ENCODE assay signal across 8 cellular contexts in the genomic region with DNA sequence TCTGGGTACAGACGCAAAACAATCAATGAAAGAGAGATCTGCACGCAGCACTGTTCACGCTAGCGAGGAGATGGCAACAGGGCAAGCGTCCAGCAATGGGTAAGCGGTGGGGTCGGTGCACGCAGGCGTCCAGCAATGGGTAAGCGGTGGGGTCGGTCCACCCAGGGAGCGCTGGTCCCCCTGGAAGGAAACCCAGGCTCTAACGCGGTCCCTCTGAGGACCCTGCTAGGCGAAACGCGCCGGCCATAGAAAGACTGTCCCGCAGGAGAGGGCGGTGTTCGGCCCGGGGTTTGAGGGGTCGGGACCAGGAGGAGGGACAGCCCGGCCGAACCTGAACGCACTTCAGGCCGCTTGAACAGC. TPM values are rescaled to one million over a fixed set of nuclear protein-coding genes. Genes with fewer than 3 reads are reported as not detected.
DNase-seq lines count a peak whose midpoint lies in the region; ATAC-seq, FAIRE-seq and TF ChIP-seq lines count a peak whose summit lies in the region.

No MANE protein-coding gene starts in this region.

- H3K27ac ChIP-seq in keratinocyte (ENCODE audit: control insufficient read depth, insufficient read depth, low read length) (peak overlapping the region; percentile 76), stomach smooth muscle (ENCODE audit: low read length) (peak overlapping the region; percentile 41)

- H3K9me1 ChIP-seq in keratinocyte (ENCODE audit: control insufficient read depth, extremely low read depth, insufficient read depth, low read length), result no peaks in the 10 kb centered on the region

- peak; percentile 31 for ATAC-seq in GM19455 (IDR thresholded peaks at IDR 0.05; ENCODE audit: unreplicated experiment)
- ATAC-seq in HG03457 (IDR thresholded peaks at IDR 0.05; ENCODE audit: unreplicated experiment), result peak; percentile 17

- intact Hi-C loops in CD14-positive monocyte (cut with micrococcal nuclease), result loop anchor here in 1 of 2 donors (5.0 to 10.0 kb wide), 2 partner anchors 52 to 115 kb away; partner anchors contain the start of genes ANKLE2 and GOLGA3

- H3K4me1 ChIP-seq in keratinocyte (ENCODE audit: control insufficient read depth, extremely low read depth, insufficient read depth, low read length) (peaks cover 15% of the 10 kb centered on the region), stomach smooth muscle (ENCODE audit: control insufficient read depth, insufficient read depth, low read length) (peaks cover 23% of the 10 kb centered on the region)

- peak overlapping the region; percentile 57 to 87 (median 83) for H3K27ac Mint-ChIP-seq in CD14-positive monocyte

- H3K36me3 Mint-ChIP-seq in CD14-positive monocyte, result peaks cover 7 to 17% of the 10 kb centered on the region in 2 donors

- peaks cover 0 to 2% (median 2%) of the 10 kb centered on the region in 3 donors for H3K27me3 Mint-ChIP-seq in CD14-positive monocyte (ENCODE audit: low read depth in 3 of 3)

- H3K4me3 Mint-ChIP-seq in CD14-positive monocyte, result peak overlapping the region; percentile 89 to 97

- DNase-seq in CD14-positive monocyte (ENCODE audit: low spot score) (no peak), astrocyte of the cerebellum (ENCODE audit: low read depth) (no peak), keratinocyte (ENCODE audit: low read depth, low spot score) (no peak), cortex of kidney (lab: John Stamatoyannopoulos, UW) (no peak)
- no peak for DNase-seq in stimulated activated CD4-positive, alpha-beta T cell treated with anti-CD3 and anti-CD28 coated beads, Interleukin-4, amount 100 ng/mL, for 24 hours

- peak overlapping the region; percentile 92 for H3K4me2 ChIP-seq in keratinocyte (ENCODE audit: control insufficient read depth, extremely low read depth, insufficient read depth, low read depth, low read length)

- in situ Hi-C loops in astrocyte of the cerebellum (cut with HindIII; ENCODE audit: low sequenced_read_pairs), result no loop called here

- H3K27me3 ChIP-seq in keratinocyte (ENCODE audit: control insufficient read depth, extremely low read depth, insufficient read depth, low read length) (no peaks in the 10 kb centered on the region), stomach smooth muscle (ENCODE audit: control insufficient read depth in 1 of 2, insufficient read depth in 2 of 2, low read length in 2 of 2) (no peaks in the 10 kb centered on the region)

- H3K79me2 ChIP-seq in keratinocyte (ENCODE audit: control insufficient read depth, insufficient read depth, low read length), result peaks cover 47% of the 10 kb centered on the region

- no peak for FAIRE-seq in keratinocyte (lab: Jason Lieb, UNC)

- H3K9ac ChIP-seq in keratinocyte (ENCODE audit: control insufficient read depth, extremely low read depth, insufficient read depth, low read length) (peak overlapping the region; percentile 87), stomach smooth muscle (ENCODE audit: low read length in 2 of 2) (peak overlapping the region; percentile 75 to 83)

- H3K36me3 ChIP-seq in keratinocyte (ENCODE audit: control insufficient read depth in 2 of 2, extremely low read depth in 1 of 2, insufficient read depth in 2 of 2, low read length in 2 of 2) (peaks cover 0 to 9% of the 10 kb centered on the region in 2 experiments), stomach smooth muscle (ENCODE audit: control insufficient read depth in 2 of 2, insufficient read depth in 2 of 2, low read length in 2 of 2) (peaks cover 4% of the 10 kb centered on the region in 2 donors)

- peaks cover 15% of the 10 kb centered on the region for H3K4me1 Mint-ChIP-seq in CD14-positive monocyte

- peaks cover 0 to 2% (median 0%) of the 10 kb centered on the region in 7 donors for H3K9me3 Mint-ChIP-seq in CD14-positive monocyte

- H3K4me3 ChIP-seq in astrocyte of the cerebellum (ENCODE audit: low read depth, low read length), result peak overlapping the region; percentile 91
- H3K4me3 ChIP-seq in keratinocyte (ENCODE audit: control insufficient read depth in 2 of 3, extremely low read depth in 1 of 3, insufficient read depth in 2 of 3, low read depth in 1 of 3, low read length in 3 of 3), result peak overlapping the region; percentile 82 to 96 (median 89)
- H3K4me3 ChIP-seq in stomach smooth muscle (ENCODE audit: low read length in 2 of 2), result peak overlapping the region; percentile 88 to 91

- H3K9me3 ChIP-seq in keratinocyte (ENCODE audit: control insufficient read depth, low read depth, low read length) (no peaks in the 10 kb centered on the region), stomach smooth muscle (ENCODE audit: control insufficient read depth in 2 of 2, low read length in 2 of 2) (no peaks in the 10 kb centered on the region)

- dilution Hi-C loops in keratinocyte (cut with MboI; ENCODE audit: extremely low pct_ligation_motif_present, low sequenced_read_pairs), result no loop called here

- peaks cover 6% of the 10 kb centered on the region for H4K20me1 ChIP-seq in keratinocyte (ENCODE audit: control insufficient read depth, extremely low read depth, insufficient read depth, low read length)

- H2AFZ ChIP-seq in keratinocyte (ENCODE audit: control insufficient read depth, low read length), result peak overlapping the region; percentile 86

- TF ChIP-seq CTCF in CD14-positive monocyte (IDR thresholded peaks at IDR 0.05), result no peak
- no peak for TF ChIP-seq CTCF in astrocyte of the cerebellum (IDR thresholded peaks at IDR 0.05; ENCODE audit: low read depth, low read length, missing control alignments)
- no peak for TF ChIP-seq CTCF in keratinocyte (optimal IDR thresholded peaks at IDR 0.05 in 1 of 3, IDR thresholded peaks at IDR 0.05 in 1 of 3, conservative IDR thresholded peaks at IDR 0.05 in 1 of 3; ENCODE audit: extremely low read depth in 1 of 3, insufficient read depth in 2 of 3, low read length in 3 of 3)

RNA-seq across cellular contexts. Expression of gene PGAM5, which starts 0.6 kb away (rescaled TPM):
- polyA plus RNA-seq in CD14-positive monocyte (10 to 100 TPM in 1 of 2 donors, 1 to 10 TPM in 1; 7.0 to 10.3 TPM), keratinocyte (31.5 to 42.3 TPM (median 39.1 TPM) in 3 replicates)
- polyA plus RNA-seq in keratinocyte (2011; ENCODE audit: low read depth), result 14.1 TPM
- polyA plus RNA-seq in keratinocyte (2011; cell fraction: cytosol; rRNA removed), result 32.2 and 48.2 TPM in 2 replicates
- polyA plus RNA-seq in keratinocyte (2011; cell fraction: nucleus; rRNA removed), result 19.2 and 26.8 TPM in 2 replicates
- polyA plus RNA-seq in keratinocyte (2012; ENCODE audit: low replicate concordance), result 36.5 and 52.3 TPM in 2 replicates
- polyA minus RNA-seq in keratinocyte, result 78.1 to 127 TPM (median 111 TPM) in 3 replicates
- polyA minus RNA-seq in keratinocyte (2011; cell fraction: cytosol; rRNA and poly(A)+ RNA removed), result 106 TPM
- 18.7 and 23.3 TPM in 2 replicates for polyA minus RNA-seq in keratinocyte (2011; cell fraction: nucleus; rRNA and poly(A)+ RNA removed)

RNA-seq across cellular contexts. Expression of gene PXMP2, which starts 22.7 kb away (rescaled TPM):
- polyA plus RNA-seq in CD14-positive monocyte, result 1 to 10 TPM; 8.7 to 9.2 TPM
- 16.8 to 18.0 TPM (median 17.2 TPM) in 3 replicates for polyA plus RNA-seq in keratinocyte
- 1.6 TPM for polyA plus RNA-seq in keratinocyte (2011; ENCODE audit: low read depth)
- 10.5 and 15.4 TPM in 2 replicates for polyA plus RNA-seq in keratinocyte (2011; cell fraction: cytosol; rRNA removed)
- polyA plus RNA-seq in keratinocyte (2011; cell fraction: nucleus; rRNA removed), result 6.2 and 6.4 TPM in 2 replicates
- polyA plus RNA-seq in keratinocyte (2012; ENCODE audit: low replicate concordance), result 7.2 and 18.8 TPM in 2 replicates
- polyA minus RNA-seq in keratinocyte, result 5.8 to 27.0 TPM (median 8.0 TPM) in 3 replicates
- 17.3 TPM for polyA minus RNA-seq in keratinocyte (2011; cell fraction: cytosol; rRNA and poly(A)+ RNA removed)
- 1.8 and 3.8 TPM in 2 replicates for polyA minus RNA-seq in keratinocyte (2011; cell fraction: nucleus; rRNA and poly(A)+ RNA removed)

RNA-seq across cellular contexts. Expression of gene POLE, which starts 22.9 kb away (rescaled TPM):
- polyA plus RNA-seq in CD14-positive monocyte, result 1 to 10 TPM in 1 of 2 donors, under 1 TPM in 1; 1.00 to 2.2 TPM
- polyA plus RNA-seq in keratinocyte, result 12.1 to 18.0 TPM (median 14.8 TPM) in 3 replicates
- 5.5 TPM for polyA plus RNA-seq in keratinocyte (2011; ENCODE audit: low read depth)
- polyA plus RNA-seq in keratinocyte (2011; cell fraction: cytosol; rRNA removed), result 4.0 and 5.0 TPM in 2 replicates
- polyA plus RNA-seq in keratinocyte (2011; cell fraction: nucleus; rRNA removed), result 50.3 and 60.6 TPM in 2 replicates
- 10.1 and 17.6 TPM in 2 replicates for polyA plus RNA-seq in keratinocyte (2012; ENCODE audit: low replicate concordance)
- 38.2 to 87.6 TPM (median 64.3 TPM) in 3 replicates for polyA minus RNA-seq in keratinocyte
- polyA minus RNA-seq in keratinocyte (2011; cell fraction: cytosol; rRNA and poly(A)+ RNA removed), result 20.1 TPM
- polyA minus RNA-seq in keratinocyte (2011; cell fraction: nucleus; rRNA and poly(A)+ RNA removed), result 53.7 and 55.0 TPM in 2 replicates

RNA-seq across cellular contexts. Expression of gene ANKLE2, which starts 51.6 kb away (rescaled TPM):
- polyA plus RNA-seq in CD14-positive monocyte (10 to 100 TPM; 10.1 to 15.0 TPM), keratinocyte (98.4 to 137 TPM (median 109 TPM) in 3 replicates)
- 121 TPM for polyA plus RNA-seq in keratinocyte (2011; ENCODE audit: low read depth)
- polyA plus RNA-seq in keratinocyte (2011; cell fraction: cytosol; rRNA removed), result 61.9 and 72.3 TPM in 2 replicates
- polyA plus RNA-seq in keratinocyte (2011; cell fraction: nucleus; rRNA removed), result 431 and 478 TPM in 2 replicates
- polyA plus RNA-seq in keratinocyte (2012; ENCODE audit: low replicate concordance), result 67.5 and 71.2 TPM in 2 replicates
- 233 to 656 TPM (median 286 TPM) in 3 replicates for polyA minus RNA-seq in keratinocyte
- polyA minus RNA-seq in keratinocyte (2011; cell fraction: cytosol; rRNA and poly(A)+ RNA removed), result 70.8 TPM
- 219 and 273 TPM in 2 replicates for polyA minus RNA-seq in keratinocyte (2011; cell fraction: nucleus; rRNA and poly(A)+ RNA removed)
